ENCODE assay signal across 28 cellular contexts in the genomic region with DNA sequence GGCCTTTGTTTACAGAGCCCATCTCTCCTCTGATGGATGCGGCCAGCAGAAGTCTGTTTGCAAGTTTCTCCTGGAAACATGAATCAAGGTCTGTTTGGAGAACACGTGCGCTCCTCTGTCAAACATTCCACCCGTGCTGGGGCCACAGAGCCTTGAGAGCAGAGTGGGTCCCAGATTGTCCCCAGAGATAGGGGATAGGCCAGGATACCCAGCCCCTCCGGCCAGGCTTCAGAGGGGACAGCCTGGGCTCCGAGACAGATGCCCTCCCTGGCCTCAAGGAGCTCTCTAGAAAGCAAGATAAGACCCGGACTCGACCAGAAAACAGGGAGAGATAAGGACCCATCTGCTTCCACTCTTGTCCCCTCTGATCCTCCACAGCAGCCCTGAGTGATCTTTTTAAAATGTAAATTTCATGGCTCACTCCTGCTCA. TPM values are rescaled to one million over a fixed set of nuclear protein-coding genes. Genes with fewer than 3 reads are reported as not detected.
"Had no signal": no experiment of that assay in that cellular context is flagged by ENCODE, and none has a peak within 500 bp of the region (broad histone marks: within the 10 kb centered on the region; RNA-seq: fewer than 3 reads in every experiment).

No MANE protein-coding gene starts in this region.

- H3K27ac ChIP-seq: breast epithelium, coronary artery, esophagus squamous epithelium, gastroesophageal sphincter, heart right ventricle, lower lobe of right lung, neutrophil, ovary, prostate gland, right atrium auricular region, thoracic aorta, upper lobe of left lung had no signal

- ATAC-seq: activated CD4-positive, alpha-beta T cell treated with anti-CD3 and anti-CD28 coated beads for 36 hours; activated T-cell treated with anti-CD3 and anti-CD28 coated beads, Interleukin-2, amount 50 U/mL, for 4 hours; gastroesophageal sphincter; heart right ventricle; left lobe of liver; lower lobe of right lung; natural killer cell treated with Interleukin-12 subunit alpha and Interleukin-12 subunit beta and Interleukin-15 and Interleukin-18, amount 100 ng/mL, for 72 hours; WTC11 had no signal

- DNase-seq: activated CD4-positive, alpha-beta T cell treated with anti-CD3 and anti-CD28 coated beads for 36 hours; activated CD4-positive, alpha-beta T cell treated with anti-CD3 and anti-CD28 coated beads, Interleukin-2, amount 50 U/mL, for 4 hours; activated CD8-positive, alpha-beta memory T cell treated with anti-CD3 and anti-CD28 coated beads, Interleukin-2, amount 50 U/mL, for 48 hours; activated naive CD4-positive, alpha-beta T cell treated with Interleukin-2 at 50 U/mL for 16 hours; activated naive CD8-positive, alpha-beta T cell treated with anti-CD3 and anti-CD28 coated beads for 36 hours; activated T-cell treated with anti-CD3 and anti-CD28 coated beads, Interleukin-2, amount 50 U/mL, for 4 hours; esophagus squamous epithelium; heart right ventricle; lower lobe of right lung; ovary; stimulated activated CD4-positive, alpha-beta T cell treated with anti-CD3 and anti-CD28 coated beads, Interleukin-4, amount 100 ng/mL, for 24 hours; stimulated activated naive CD4-positive, alpha-beta T cell treated with Interleukin-2 at 50 U/mL for 16 hours; upper lobe of left lung had no signal

- H3K4me3 ChIP-seq: breast epithelium, coronary artery, esophagus squamous epithelium, gastroesophageal sphincter, heart right ventricle, lower lobe of right lung, ovary, prostate gland, right atrium auricular region, thoracic aorta, upper lobe of left lung had no signal

- H3K27me3 ChIP-seq: breast epithelium, ovary, right atrium auricular region had no signal

- H3K4me1 ChIP-seq: breast epithelium, lower lobe of right lung, prostate gland had no signal

- H3K36me3 ChIP-seq: breast epithelium, esophagus squamous epithelium, gastroesophageal sphincter, heart right ventricle, lower lobe of right lung, neutrophil, ovary, prostate gland, right atrium auricular region, thoracic aorta, upper lobe of left lung had no signal

- H3K9me3 ChIP-seq: breast epithelium, esophagus squamous epithelium, gastroesophageal sphincter, heart right ventricle, lower lobe of right lung, neutrophil, ovary, prostate gland, right atrium auricular region, thoracic aorta, upper lobe of left lung had no signal

RNA-seq across cellular contexts. Expression of a gene that starts 40.4 kb away (rescaled TPM):
- total RNA-seq: activated CD4-positive, alpha-beta T cell treated with anti-CD3 and anti-CD28 coated beads for 36 hours; activated CD8-positive, alpha-beta memory T cell treated with anti-CD3 and anti-CD28 coated beads for 36 hours; activated naive CD8-positive, alpha-beta T cell treated with anti-CD3 and anti-CD28 coated beads for 36 hours; activated T-cell treated with anti-CD3 and anti-CD28 coated beads, Interleukin-2, amount 50 U/mL, for 4 hours; activated T-helper 2 cell treated with anti-CD3 and anti-CD28 coated beads, Interferon-gamma antibody, Interleukin-2, Interleukin-4, amounts not matched to agents 10 μg/mL and 5 μg/mL and 100 μg/mL, durations not matched to agents 14 hours and 24 hours and 36 hours; esophagus squamous epithelium; gastroesophageal sphincter; kidney epithelial cell; left lobe of liver; mesenteric fat pad; natural killer cell treated with Interleukin-12 subunit alpha and Interleukin-12 subunit beta and Interleukin-15 and Interleukin-18, amount 100 ng/mL, for 72 hours; ovary; prostate gland; T-helper 2 cell treated with Interferon-gamma antibody and Interleukin-4, amounts not matched to agents 100 ng/mL and 5 ng/mL, for 36 hours; thoracic aorta; WTC11 had no signal
- polyA plus RNA-seq: ovary had no signal
